Comparison of ENCODE assay signal across 1 cellular context in the genomic region with DNA sequence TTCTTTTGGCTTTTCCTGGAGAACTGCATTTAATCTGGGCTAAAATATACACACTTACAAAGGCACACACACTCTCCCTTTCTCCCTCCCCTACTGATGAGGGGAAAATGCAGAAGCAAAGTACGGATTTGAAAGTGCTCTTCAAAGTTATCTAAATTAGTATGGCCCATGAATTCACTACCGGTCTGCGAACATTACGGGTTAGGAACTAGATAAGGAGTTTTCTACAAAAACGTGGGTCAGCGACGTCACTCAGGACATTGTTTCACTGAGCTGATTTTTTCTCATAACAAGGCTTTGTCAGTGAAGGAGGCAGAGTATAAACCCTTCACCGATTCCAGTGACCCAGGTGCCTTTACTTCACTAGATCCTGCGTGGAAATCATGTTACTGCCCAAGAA.
TF ChIP-seq lines count a peak whose summit lies in the region.

No MANE protein-coding gene starts in this region.

TF ChIP-seq in IMR-90, 13 proteins besides CTCF, POLR2A, EP300 and RAD21:
- no peak for TF ChIP-seq CHD1 (IDR thresholded peaks at IDR 0.05; ENCODE audit: low read depth, low read length)
- TF ChIP-seq NFE2L2 (IDR thresholded peaks at IDR 0.05; ENCODE audit: low read depth, low read length), result no peak
- TF ChIP-seq, protein P1, sequence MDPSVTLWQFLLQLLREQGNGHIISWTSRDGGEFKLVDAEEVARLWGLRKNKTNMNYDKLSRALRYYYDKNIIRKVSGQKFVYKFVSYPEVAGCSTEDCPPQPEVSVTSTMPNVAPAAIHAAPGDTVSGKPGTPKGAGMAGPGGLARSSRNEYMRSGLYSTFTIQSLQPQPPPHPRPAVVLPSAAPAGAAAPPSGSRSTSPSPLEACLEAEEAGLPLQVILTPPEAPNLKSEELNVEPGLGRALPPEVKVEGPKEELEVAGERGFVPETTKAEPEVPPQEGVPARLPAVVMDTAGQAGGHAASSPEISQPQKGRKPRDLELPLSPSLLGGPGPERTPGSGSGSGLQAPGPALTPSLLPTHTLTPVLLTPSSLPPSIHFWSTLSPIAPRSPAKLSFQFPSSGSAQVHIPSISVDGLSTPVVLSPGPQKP (IDR thresholded peaks at IDR 0.05; ENCODE audit: borderline replicate concordance, low read depth, low read length), result no peak
- no peak for TF ChIP-seq MAZ (IDR thresholded peaks at IDR 0.05; ENCODE audit: borderline replicate concordance, low read depth, low read length)
- TF ChIP-seq MXI1 (IDR thresholded peaks at IDR 0.05; ENCODE audit: borderline replicate concordance, low read depth, low read length), result no peak
- no peak for TF ChIP-seq FOS (IDR thresholded peaks at IDR 0.05; ENCODE audit: low read depth, low read length)
- TF ChIP-seq BHLHE40 (IDR thresholded peaks at IDR 0.05; ENCODE audit: low read depth, low read length), result no peak
- no peak for TF ChIP-seq CEBPB (IDR thresholded peaks at IDR 0.05; ENCODE audit: low read depth, low read length)
- no peak for TF ChIP-seq SMC3 (IDR thresholded peaks at IDR 0.05; ENCODE audit: low read depth, low read length)
